In the genomic region with DNA sequence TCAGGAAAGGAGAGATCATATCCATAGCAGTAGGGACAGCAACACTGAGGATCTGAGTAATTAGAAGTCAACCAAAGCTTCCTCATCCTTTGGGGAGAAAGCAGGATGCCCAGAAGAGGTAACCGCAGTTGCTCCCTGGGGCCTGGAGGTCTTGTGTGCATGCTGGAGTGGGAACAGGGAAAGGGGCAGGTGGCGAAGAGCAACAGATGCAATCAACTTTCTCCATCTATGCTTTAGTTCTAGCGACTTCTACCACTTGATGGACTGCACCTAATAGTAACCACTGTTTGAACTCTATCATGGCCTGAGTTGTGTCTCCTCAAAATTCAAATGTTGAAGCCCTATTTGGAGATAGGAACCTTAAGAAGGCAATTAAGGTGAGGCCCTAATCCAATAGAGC, we compare ENCODE assay signal across 1 cellular context.
TF ChIP-seq lines count a peak whose summit lies in the region.

No MANE protein-coding gene starts in this region.

TF ChIP-seq in GM23338, 12 proteins besides CTCF, POLR2A, EP300 and RAD21 (continued from another document):
- TF ChIP-seq, protein P1, sequence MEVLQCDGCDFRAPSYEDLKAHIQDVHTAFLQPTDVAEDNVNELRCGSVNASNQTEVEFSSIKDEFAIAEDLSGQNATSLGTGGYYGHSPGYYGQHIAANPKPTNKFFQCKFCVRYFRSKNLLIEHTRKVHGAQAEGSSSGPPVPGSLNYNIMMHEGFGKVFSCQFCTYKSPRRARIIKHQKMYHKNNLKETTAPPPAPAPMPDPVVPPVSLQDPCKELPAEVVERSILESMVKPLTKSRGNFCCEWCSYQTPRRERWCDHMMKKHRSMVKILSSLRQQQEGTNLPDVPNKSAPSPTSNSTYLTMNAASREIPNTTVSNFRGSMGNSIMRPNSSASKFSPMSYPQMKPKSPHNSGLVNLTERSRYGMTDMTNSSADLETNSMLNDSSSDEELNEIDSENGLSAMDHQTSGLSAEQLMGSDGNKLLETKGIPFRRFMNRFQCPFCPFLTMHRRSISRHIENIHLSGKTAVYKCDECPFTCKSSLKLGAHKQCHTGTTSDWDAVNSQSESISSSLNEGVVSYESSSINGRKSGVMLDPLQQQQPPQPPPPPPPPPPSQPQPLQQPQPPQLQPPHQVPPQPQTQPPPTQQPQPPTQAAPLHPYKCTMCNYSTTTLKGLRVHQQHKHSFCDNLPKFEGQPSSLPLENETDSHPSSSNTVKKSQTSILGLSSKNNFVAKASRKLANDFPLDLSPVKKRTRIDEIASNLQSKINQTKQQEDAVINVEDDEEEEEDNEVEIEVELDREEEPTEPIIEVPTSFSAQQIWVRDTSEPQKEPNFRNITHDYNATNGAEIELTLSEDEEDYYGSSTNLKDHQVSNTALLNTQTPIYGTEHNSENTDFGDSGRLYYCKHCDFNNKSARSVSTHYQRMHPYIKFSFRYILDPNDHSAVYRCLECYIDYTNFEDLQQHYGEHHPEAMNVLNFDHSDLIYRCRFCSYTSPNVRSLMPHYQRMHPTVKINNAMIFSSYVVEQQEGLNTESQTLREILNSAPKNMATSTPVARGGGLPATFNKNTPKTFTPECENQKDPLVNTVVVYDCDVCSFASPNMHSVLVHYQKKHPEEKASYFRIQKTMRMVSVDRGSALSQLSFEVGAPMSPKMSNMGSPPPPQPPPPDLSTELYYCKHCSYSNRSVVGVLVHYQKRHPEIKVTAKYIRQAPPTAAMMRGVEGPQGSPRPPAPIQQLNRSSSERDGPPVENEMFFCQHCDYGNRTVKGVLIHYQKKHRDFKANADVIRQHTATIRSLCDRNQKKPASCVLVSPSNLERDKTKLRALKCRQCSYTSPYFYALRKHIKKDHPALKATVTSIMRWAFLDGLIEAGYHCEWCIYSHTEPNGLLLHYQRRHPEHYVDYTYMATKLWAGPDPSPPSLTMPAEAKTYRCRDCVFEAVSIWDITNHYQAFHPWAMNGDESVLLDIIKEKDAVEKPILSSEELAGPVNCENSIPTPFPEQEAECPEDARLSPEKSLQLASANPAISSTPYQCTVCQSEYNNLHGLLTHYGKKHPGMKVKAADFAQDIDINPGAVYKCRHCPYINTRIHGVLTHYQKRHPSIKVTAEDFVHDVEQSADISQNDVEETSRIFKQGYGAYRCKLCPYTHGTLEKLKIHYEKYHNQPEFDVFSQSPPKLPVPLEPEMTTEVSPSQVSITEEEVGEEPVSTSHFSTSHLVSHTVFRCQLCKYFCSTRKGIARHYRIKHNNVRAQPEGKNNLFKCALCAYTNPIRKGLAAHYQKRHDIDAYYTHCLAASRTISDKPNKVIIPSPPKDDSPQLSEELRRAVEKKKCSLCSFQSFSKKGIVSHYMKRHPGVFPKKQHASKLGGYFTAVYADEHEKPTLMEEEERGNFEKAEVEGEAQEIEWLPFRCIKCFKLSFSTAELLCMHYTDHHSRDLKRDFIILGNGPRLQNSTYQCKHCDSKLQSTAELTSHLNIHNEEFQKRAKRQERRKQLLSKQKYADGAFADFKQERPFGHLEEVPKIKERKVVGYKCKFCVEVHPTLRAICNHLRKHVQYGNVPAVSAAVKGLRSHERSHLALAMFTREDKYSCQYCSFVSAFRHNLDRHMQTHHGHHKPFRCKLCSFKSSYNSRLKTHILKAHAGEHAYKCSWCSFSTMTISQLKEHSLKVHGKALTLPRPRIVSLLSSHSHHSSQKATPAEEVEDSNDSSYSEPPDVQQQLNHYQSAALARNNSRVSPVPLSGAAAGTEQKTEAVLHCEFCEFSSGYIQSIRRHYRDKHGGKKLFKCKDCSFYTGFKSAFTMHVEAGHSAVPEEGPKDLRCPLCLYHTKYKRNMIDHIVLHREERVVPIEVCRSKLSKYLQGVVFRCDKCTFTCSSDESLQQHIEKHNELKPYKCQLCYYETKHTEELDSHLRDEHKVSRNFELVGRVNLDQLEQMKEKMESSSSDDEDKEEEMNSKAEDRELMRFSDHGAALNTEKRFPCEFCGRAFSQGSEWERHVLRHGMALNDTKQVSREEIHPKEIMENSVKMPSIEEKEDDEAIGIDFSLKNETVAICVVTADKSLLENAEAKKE (CRISPR knock-in tag; IDR thresholded peaks at IDR 0.05) = no peak
- TF ChIP-seq POLR2AphosphoS5 (IDR thresholded peaks at IDR 0.05; ENCODE audit: low read depth) (no peak), JUNB (IDR thresholded peaks at IDR 0.05; ENCODE audit: unreplicated experiment) (no peak), ZNF331 (CRISPR knock-in tag; IDR thresholded peaks at IDR 0.05; ENCODE audit: low read depth) (no peak), STAT1 (IDR thresholded peaks at IDR 0.05; ENCODE audit: unreplicated experiment) (no peak), ZNF114 (CRISPR knock-in tag; IDR thresholded peaks at IDR 0.05) (no peak)
